In the genomic region with DNA sequence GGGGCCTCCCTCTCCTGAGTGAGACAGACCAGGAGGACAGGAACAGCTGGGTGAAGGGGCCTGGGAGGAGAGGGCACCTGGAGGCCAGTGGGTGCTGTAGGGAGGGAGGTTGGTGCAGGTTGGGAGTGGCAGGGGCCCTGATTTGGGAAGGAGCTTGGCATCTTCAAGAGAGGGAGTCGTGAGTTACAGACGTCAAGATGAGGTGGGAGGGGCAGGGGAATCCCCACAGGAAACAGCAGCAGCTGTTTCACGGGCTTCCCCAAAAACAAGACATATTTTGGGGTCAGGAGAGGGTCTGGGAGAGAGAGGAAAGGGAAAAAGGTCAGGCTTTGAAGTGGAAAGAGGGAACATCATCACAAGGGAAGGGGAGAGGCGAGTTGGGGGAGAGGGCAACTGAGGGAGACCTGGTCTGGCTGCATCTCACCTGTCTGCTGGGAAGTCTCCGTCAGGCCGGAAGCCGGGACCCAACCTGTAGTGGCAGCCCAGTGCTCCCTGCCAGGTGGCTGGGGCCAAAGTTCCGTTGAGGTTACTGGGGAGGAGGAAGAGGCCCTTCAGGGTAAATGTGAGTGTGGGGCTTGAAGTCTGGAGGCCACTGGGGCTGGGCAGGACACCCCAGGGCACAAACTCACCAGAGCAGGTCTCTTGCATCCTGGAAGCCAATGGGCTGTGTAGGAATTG, we compare ENCODE assay signal across 1 cellular context.
TF ChIP-seq lines count a peak whose summit lies in the region.

No MANE protein-coding gene starts in this region.

TF ChIP-seq in IMR-90, 13 proteins besides CTCF, POLR2A, EP300 and RAD21:
- TF ChIP-seq FOS (IDR thresholded peaks at IDR 0.05; ENCODE audit: low read depth, low read length) (no peak), NFE2L2 (IDR thresholded peaks at IDR 0.05; ENCODE audit: low read depth, low read length) (no peak), ELK1 (IDR thresholded peaks at IDR 0.05; ENCODE audit: borderline replicate concordance, low read depth, low read length) (no peak)
